In genomic region chr4:185870437-185870836, GRCh38 we compare ENCODE assay signal across 15 cellular contexts. TPM values are rescaled to one million over a fixed set of nuclear protein-coding genes. Genes with fewer than 3 reads are reported as not detected.
DNase-seq lines count a peak whose midpoint lies in the region; ATAC-seq, FAIRE-seq and TF ChIP-seq lines count a peak whose summit lies in the region.
"Had no signal": no experiment of that assay in that cellular context is flagged by ENCODE, and none has a peak within 500 bp of the region (broad histone marks: within the 10 kb centered on the region; RNA-seq: fewer than 3 reads in every experiment).

No MANE protein-coding gene starts in this region.

- no peak overlapping the region for H3K4me3 Mint-ChIP-seq in neural progenitor cell
- H3K4me3 Mint-ChIP-seq: B cell; CD4-positive, alpha-beta T cell had no signal

- no peak overlapping the region for H2AK5ac ChIP-seq in H1 (ENCODE audit: low read depth, low read length)

- H3F3A ChIP-seq in neural progenitor cell (ENCODE audit: low read depth) = no peaks in the 10 kb centered on the region

- H3K23me2 ChIP-seq in H1 (ENCODE audit: low read depth, low read length) = no peaks in the 10 kb centered on the region

- no peaks in the 10 kb centered on the region for H3K9me3 Mint-ChIP-seq in neural progenitor cell
- H3K9me3 Mint-ChIP-seq: CD4-positive, alpha-beta T cell had no signal

- no peak overlapping the region for H2BK12ac ChIP-seq in H1 (ENCODE audit: low read depth, low read length)

- TF ChIP-seq EP300 in H1 (IDR thresholded peaks at IDR 0.05; ENCODE audit: borderline replicate concordance in 1 of 2, low read depth in 2 of 2, low read length in 2 of 2) = no peak

- H3K4me2 ChIP-seq in H1 (ENCODE audit: insufficient read depth in 1 of 2, low read depth in 2 of 2, low read length in 2 of 2) (no peak overlapping the region), neural progenitor cell (no peak overlapping the region)

- H2BK15ac ChIP-seq in H1 (ENCODE audit: low read length) = no peak overlapping the region

- H3K36me3 ChIP-seq in H1 (ENCODE audit: control insufficient read depth in 2 of 4, insufficient read depth in 4 of 4, low read length in 3 of 4) (no peaks in the 10 kb centered on the region), left ventricle myocardium inferior (no peaks in the 10 kb centered on the region), neural progenitor cell (no peaks in the 10 kb centered on the region), thyroid gland (no peaks in the 10 kb centered on the region)
- H3K36me3 ChIP-seq: HAP-1 had no signal

- H2AFZ ChIP-seq in H1 (ENCODE audit: low read length) (0 out of 2 replicates have a peak overlapping the region, but pooled peaks have one; percentile 18), neural progenitor cell (replicated peaks) (peak overlapping the region; percentile 87)

- H3K4me3 ChIP-seq in H1 (ENCODE audit: extremely low read depth in 1 of 4, insufficient read depth in 2 of 4, low read depth in 3 of 4, low read length in 4 of 4) (no peak overlapping the region), left ventricle myocardium inferior (peak overlapping the region; percentile 32), neural progenitor cell (no peak overlapping the region), thyroid gland (replicated peaks in 1 of 3) (no peak overlapping the region)
- H3K4me3 ChIP-seq: GM12878, HAP-1 had no signal

- FAIRE-seq in TTC549 (lab: Jason Lieb, UNC) (peak; percentile 89), H1 (lab: Jason Lieb, UNC) (no peak)
- FAIRE-seq: GM12878, GM18507 had no signal

- no peaks in the 10 kb centered on the region for H3K79me2 ChIP-seq in H1 (ENCODE audit: control insufficient read depth in 1 of 2, insufficient read depth in 2 of 2, low read length in 2 of 2)
- no peaks in the 10 kb centered on the region for H3K79me2 ChIP-seq in neural progenitor cell (ENCODE audit: low read depth)

- TF ChIP-seq POLR2A in H1 (IDR thresholded peaks at IDR 0.05; ENCODE audit: control extremely low read depth in 1 of 2, low read depth in 2 of 2, low read length in 2 of 2) (no peak), thyroid gland (IDR thresholded peaks at IDR 0.05) (no peak)

- H4K8ac ChIP-seq in H1 (ENCODE audit: extremely low read depth, insufficient read depth, low read length) = 0 out of 2 replicates have a peak overlapping the region, but pooled peaks have one; percentile 59

- peaks cover 5% of the 10 kb centered on the region for H3K27me3 Mint-ChIP-seq in neural progenitor cell (ENCODE audit: insufficient read depth, low read depth)
- H3K27me3 Mint-ChIP-seq: CD4-positive, alpha-beta T cell had no signal

- H3K14ac ChIP-seq in H1 (ENCODE audit: insufficient read length) = no peak overlapping the region

- H3K36me3 Mint-ChIP-seq in neural progenitor cell = no peaks in the 10 kb centered on the region

- CTCF ChIA-PET in H1 (lab: Charles Lee; ENCODE audit: partially characterized antibody) = interaction anchor here (0.9 to 3.0 kb wide), 2 partner anchors 14 to 151 kb away, joined by 3 to 9 read pairs; no protein-coding TSS in a partner anchor

- no peak overlapping the region for H2BK120ac ChIP-seq in H1 (replicated peaks; ENCODE audit: low read depth, low read length)

- no peak overlapping the region for H2BK5ac ChIP-seq in H1 (ENCODE audit: low read depth, low read length)

- H3K4ac ChIP-seq in H1 (replicated peaks; ENCODE audit: insufficient read length, low read depth, low read length) = no peak overlapping the region

- H3K9ac ChIP-seq in H1 (replicated peaks in 1 of 4; ENCODE audit: extremely low read depth in 1 of 4, low read depth in 3 of 4, low read length in 3 of 4) (no peak overlapping the region), neural progenitor cell (no peak overlapping the region)

- TF ChIP-seq CTCF in H1 (IDR thresholded peaks at IDR 0.05; ENCODE audit: control extremely low read depth in 1 of 3, insufficient read depth in 1 of 3, low read depth in 1 of 3, low read length in 3 of 3) = no peak
- TF ChIP-seq CTCF in left ventricle myocardium inferior (IDR thresholded peaks at IDR 0.05; ENCODE audit: borderline replicate concordance) = no peak
- no peak for TF ChIP-seq CTCF in neural progenitor cell (IDR thresholded peaks at IDR 0.05)
- no peak for TF ChIP-seq CTCF in thyroid gland (IDR thresholded peaks at IDR 0.05)

- no peak overlapping the region for H3K23ac ChIP-seq in H1 (ENCODE audit: insufficient read length)

- no peak for ATAC-seq in GM21576 (IDR thresholded peaks at IDR 0.05; ENCODE audit: unreplicated experiment)
- ATAC-seq: GM12878 had no signal

- H3K27ac Mint-ChIP-seq in neural progenitor cell = no peak overlapping the region
- H3K27ac Mint-ChIP-seq: B cell; CD4-positive, alpha-beta T cell had no signal

- 80% methylated on average over 13 of the region's 13 CpGs; no CpG with 5 or more reads in 1 of the 2 experiments for WGBS in H1 (ENCODE audit: extremely low coverage in 1 of 2, insufficient coverage in 1 of 2, insufficient read length in 1 of 2, insufficient replicate concordance in 2 of 2, low coverage in 1 of 2, low lambda C conversion rate in 2 of 2, missing lambda C conversion rate in 1 of 2), 2 experiments
- 85 to 93% methylated on average over 13 of the region's 13 CpGs for WGBS in thyroid gland, 2 donors

- no peak overlapping the region for H3K18ac ChIP-seq in H1 (ENCODE audit: extremely low read depth, low read length)

- intact Hi-C loops in left ventricle myocardium inferior (cut with micrococcal nuclease) = no loop called here
- intact Hi-C loops in thyroid gland (cut with DNase I) = no loop called here

- H4K5ac ChIP-seq in H1 (ENCODE audit: insufficient read length, low read depth, low read length) = no peak overlapping the region

- no peak overlapping the region for H3K56ac ChIP-seq in H1 (replicated peaks; ENCODE audit: insufficient read length, low read depth, low read length)

- POLR2A ChIA-PET in H1 (lab: Charles Lee; ENCODE audit: partially characterized antibody) = no interaction called here

- H3K27ac ChIP-seq in H1 (ENCODE audit: low read depth, low read length) = no peak overlapping the region
- H3K27ac ChIP-seq in left ventricle myocardium inferior (replicated peaks) = peak overlapping the region; percentile 85
- no peak overlapping the region for H3K27ac ChIP-seq in neural progenitor cell
- H3K27ac ChIP-seq in thyroid gland = no peak overlapping the region
- H3K27ac ChIP-seq: HL-60 had no signal

- H3K9me3 ChIP-seq in H1 (ENCODE audit: insufficient read depth in 2 of 2, low read depth in 1 of 2, low read length in 1 of 2) = no peaks in the 10 kb centered on the region
- H3K9me3 ChIP-seq in left ventricle myocardium inferior (replicated peaks) = no peaks in the 10 kb centered on the region
- no peaks in the 10 kb centered on the region for H3K9me3 ChIP-seq in neural progenitor cell (ENCODE audit: low read depth)
- no peaks in the 10 kb centered on the region for H3K9me3 ChIP-seq in thyroid gland
- H3K9me3 ChIP-seq: HAP-1 had no signal

- H3K4me1 ChIP-seq in H1 (replicated peaks in 1 of 4; ENCODE audit: control insufficient read depth in 3 of 4, insufficient read depth in 4 of 4, low read length in 3 of 4) (peaks cover 0 to 4% (median 3%) of the 10 kb centered on the region in 4 experiments; a peak in 6 of 7 replicates), left ventricle myocardium inferior (peaks cover 55% of the 10 kb centered on the region), neural progenitor cell (peaks cover 17% of the 10 kb centered on the region), thyroid gland (peaks cover 7 to 12% of the 10 kb centered on the region in 2 donors)
- H3K4me1 ChIP-seq: HAP-1 had no signal

- no peaks in the 10 kb centered on the region for H3K27me3 ChIP-seq in H1 (replicated peaks in 1 of 4; ENCODE audit: control insufficient read depth in 3 of 4, extremely low read depth in 1 of 4, insufficient read depth in 3 of 4, low read length in 3 of 4)
- no peaks in the 10 kb centered on the region for H3K27me3 ChIP-seq in left ventricle myocardium inferior (ENCODE audit: low read depth)
- H3K27me3 ChIP-seq in neural progenitor cell = no peaks in the 10 kb centered on the region
- no peaks in the 10 kb centered on the region for H3K27me3 ChIP-seq in thyroid gland

- no peaks in the 10 kb centered on the region for H4K20me1 ChIP-seq in H1 (replicated peaks in 1 of 2; ENCODE audit: control insufficient read depth in 1 of 2, insufficient read depth in 2 of 2, low read length in 2 of 2)
- no peaks in the 10 kb centered on the region for H4K20me1 ChIP-seq in neural progenitor cell (ENCODE audit: low read depth)

- no peak for TF ChIP-seq RAD21 in H1 (IDR thresholded peaks at IDR 0.05 in 1 of 2, conservative IDR thresholded peaks at IDR 0.05 in 1 of 2; ENCODE audit: low read depth in 2 of 2, low read length in 2 of 2)

- H3K79me1 ChIP-seq in H1 (ENCODE audit: low read depth, low read length) = no peaks in the 10 kb centered on the region

- DNase-seq in H1 (ENCODE audit: low read depth in 1 of 2, low spot score in 2 of 2) = no peak
- peak; percentile 42 for DNase-seq in left ventricle myocardium inferior
- DNase-seq in neural progenitor cell (ENCODE audit: low spot score) = no peak
- DNase-seq in thyroid gland = no peak
- no peak for DNase-seq in stimulated activated CD4-positive, alpha-beta T cell treated with anti-CD3 and anti-CD28 coated beads, Interleukin-12 subunit alpha, Interleukin-12 subunit beta, amount 100 ng/mL, for 4 hours
- DNase-seq: CD4-positive, alpha-beta T cell; DMS79; GOT3 had no signal

- H4K91ac ChIP-seq in H1 (replicated peaks; ENCODE audit: insufficient read length, low read length) = no peak overlapping the region

- peak overlapping the region; percentile 23; the same call in 1 of the 2 replicates for H2BK20ac ChIP-seq in H1 (ENCODE audit: low read length)

- peaks cover 13% of the 10 kb centered on the region for H3K4me1 Mint-ChIP-seq in neural progenitor cell
- H3K4me1 Mint-ChIP-seq: B cell had no signal

TF ChIP-seq in H1, 55 proteins besides CTCF, POLR2A, EP300 and RAD21:
- TF ChIP-seq SUZ12 (IDR thresholded peaks at IDR 0.05; ENCODE audit: low read length) (no peak), KDM5A (IDR thresholded peaks at IDR 0.05; ENCODE audit: low read length) (no peak), POU5F1 (IDR thresholded peaks at IDR 0.05; ENCODE audit: low read depth, low read length) (no peak), SP1 (IDR thresholded peaks at IDR 0.05; ENCODE audit: low read depth, low read length) (no peak), ASH2L (IDR thresholded peaks at IDR 0.05; ENCODE audit: low read length) (no peak)
TF ChIP-seq in H1: peak in this region for 0.

RNA-seq across cellular contexts. Expression of gene SORBS2, which starts 58.4 kb away (rescaled TPM):
- 73.0 and 75.8 TPM in 2 replicates for total RNA-seq in H1 (2021; fragmentation: NEBNext Ultra II Directional; extraction: Animal tissue kit (Norgen Biotek cat#: 25700))
- polyA plus RNA-seq in H1 (2011; rRNA removed) = 37.4 and 87.1 TPM in 2 replicates
- polyA plus RNA-seq in H1 (2011; cell fraction: cytosol; rRNA removed) = 34.5 TPM
- polyA plus RNA-seq in H1 (2011; cell fraction: nucleus; rRNA removed) = 96.7 TPM
- 46.3 to 72.9 TPM (median 63.2 TPM) in 4 replicates for polyA plus RNA-seq in H1 (2012, experiment 1 of 2)
- polyA plus RNA-seq in H1 (2012, experiment 2 of 2) = 12.5 TPM
- polyA plus RNA-seq in H1 (2013, experiment 1 of 2) = 80.9 TPM
- 79.9 TPM for polyA plus RNA-seq in H1 (2013, experiment 2 of 2)
- polyA minus RNA-seq in H1 (2011; rRNA and poly(A)+ RNA removed) = 136 and 328 TPM in 2 replicates
- 49.0 TPM for polyA minus RNA-seq in H1 (2011; cell fraction: cytosol; rRNA and poly(A)+ RNA removed)
- polyA minus RNA-seq in H1 (2011; cell fraction: nucleus; rRNA and poly(A)+ RNA removed) = 200 TPM
- 1,282 TPM for total RNA-seq in left ventricle myocardium inferior
- total RNA-seq in neural progenitor cell (ENCODE audit: low replicate concordance) = 13.5 and 15.7 TPM in 2 replicates
- total RNA-seq in thyroid gland = 100 to 1,000 TPM; 290 to 437 (median 377) TPM
- total RNA-seq: CD4-positive, alpha-beta T cell had no signal
